Comparison of ENCODE assay signal across 1 cellular context in genomic region chr17:27446569-27447301, GRCh38.
A peak's percentile ranks its signal among the peaks of the same experiment; 100 is the strongest.
TF ChIP-seq lines count a peak whose summit lies in the region.

No MANE protein-coding gene starts in this region.

TF ChIP-seq in K562, 482 proteins besides CTCF, POLR2A, EP300 and RAD21 (continued from another document and continues in another):
- TF ChIP-seq ZNF592 (IDR thresholded peaks at IDR 0.05) = peak; percentile 83
- TF ChIP-seq ZNF408 (CRISPR knock-in tag; IDR thresholded peaks at IDR 0.05; ENCODE audit: low read depth) = no peak
- TF ChIP-seq SUPT5H (IDR thresholded peaks at IDR 0.05) = no peak
- TF ChIP-seq NFE2L1 (tag; IDR thresholded peaks at IDR 0.05; ENCODE audit: borderline replicate concordance, low read depth) = no peak
- TF ChIP-seq MAFK (IDR thresholded peaks at IDR 0.05; ENCODE audit: low read length) = peak; percentile 68; the same call in 1 of the 2 replicates
- no peak for TF ChIP-seq SNAPC5 (CRISPR knock-in tag; IDR thresholded peaks at IDR 0.05)
- TF ChIP-seq PCBP2 (IDR thresholded peaks at IDR 0.05; ENCODE audit: low read depth, low read length, poor library complexity, severe bottlenecking) = no peak
- no peak for TF ChIP-seq KLF1 (tag; IDR thresholded peaks at IDR 0.05)
- TF ChIP-seq ATF4 (CRISPR knock-in tag; IDR thresholded peaks at IDR 0.05) = 0 out of 2 replicates have a peak, but pooled peaks have one; percentile 31
- no peak for TF ChIP-seq ARID2 (IDR thresholded peaks at IDR 0.05)
- peak; percentile 83 for TF ChIP-seq JUN (IDR thresholded peaks at IDR 0.05; ENCODE audit: borderline replicate concordance, low read depth, low read length)
- TF ChIP-seq JUN (CRISPR knock-in tag; IDR thresholded peaks at IDR 0.05; ENCODE audit: borderline replicate concordance) = no peak
- peak; percentile 20 for TF ChIP-seq CXXC5 (CRISPR knock-in tag; IDR thresholded peaks at IDR 0.05)
- TF ChIP-seq ZNF778 (CRISPR knock-in tag; IDR thresholded peaks at IDR 0.05) = no peak
- peak in 1 of 2 experiments; percentile 98; a peak in 2 of 4 replicates for TF ChIP-seq RCOR1 (IDR thresholded peaks at IDR 0.05; ENCODE audit: borderline replicate concordance in 1 of 2, low read depth in 2 of 2, low read length in 2 of 2)
- no peak for TF ChIP-seq AFF4 (CRISPR knock-in tag; IDR thresholded peaks at IDR 0.05)
- TF ChIP-seq ZSCAN29 (IDR thresholded peaks at IDR 0.05) = no peak
- peak; percentile 54; the same call in 1 of the 2 replicates for TF ChIP-seq ZNF766 (CRISPR knock-in tag; conservative IDR thresholded peaks at IDR 0.05)
- TF ChIP-seq ZNF133 (CRISPR knock-in tag; IDR thresholded peaks at IDR 0.05) = no peak
- no peak for TF ChIP-seq E2F1 (CRISPR knock-in tag; IDR thresholded peaks at IDR 0.05)
- peak; percentile 65; the same call in 1 of the 2 replicates for TF ChIP-seq MAFF (IDR thresholded peaks at IDR 0.05; ENCODE audit: low read length)
- no peak for TF ChIP-seq ZNF398 (CRISPR knock-in tag; IDR thresholded peaks at IDR 0.05)
- TF ChIP-seq ZNF444 (CRISPR knock-in tag; IDR thresholded peaks at IDR 0.05) = no peak
- TF ChIP-seq EP400 (IDR thresholded peaks at IDR 0.05) = peak; percentile 70; the same call in 1 of the 2 replicates
- peak; percentile 77 for TF ChIP-seq CCNT2 (IDR thresholded peaks at IDR 0.05; ENCODE audit: borderline replicate concordance, extremely low read depth, insufficient read length, low read depth, low read length)
- TF ChIP-seq FOS (IDR thresholded peaks at IDR 0.05; ENCODE audit: extremely low read depth, insufficient read length) = peak; percentile 51
- peak; percentile 66; the same call in 1 of the 2 replicates for TF ChIP-seq ZEB2 (IDR thresholded peaks at IDR 0.05)
- no peak; the same call in 1 of the 2 replicates for TF ChIP-seq ZNF263 (CRISPR knock-in tag; IDR thresholded peaks at IDR 0.05; ENCODE audit: borderline replicate concordance)
- no peak for TF ChIP-seq TCF7L2 (IDR thresholded peaks at IDR 0.05; ENCODE audit: low read depth, low read length)
- TF ChIP-seq ZFP1 (CRISPR knock-in tag; IDR thresholded peaks at IDR 0.05) = no peak
- TF ChIP-seq MAZ (CRISPR knock-in tag; conservative IDR thresholded peaks at IDR 0.05 in 1 of 2, IDR thresholded peaks at IDR 0.05 in 1 of 2) = peak; percentile 22 to 80; a peak in 2 of 4 replicates
- no peak for TF ChIP-seq USF1 (CRISPR knock-in tag; IDR thresholded peaks at IDR 0.05)
- no peak for TF ChIP-seq ZNF12 (CRISPR knock-in tag; IDR thresholded peaks at IDR 0.05)
- TF ChIP-seq MEF2D (tag; conservative IDR thresholded peaks at IDR 0.05; ENCODE audit: low read depth) = no peak
- TF ChIP-seq ARNT (IDR thresholded peaks at IDR 0.05) = peak; percentile 61 to 71; a peak in 3 of 4 replicates
- TF ChIP-seq PKNOX1 (IDR thresholded peaks at IDR 0.05) = peak; percentile 88
- TF ChIP-seq NCOA6 (IDR thresholded peaks at IDR 0.05) = no peak
- no peak for TF ChIP-seq DEAF1 (CRISPR knock-in tag; IDR thresholded peaks at IDR 0.05)
- no peak for TF ChIP-seq FIP1L1 (IDR thresholded peaks at IDR 0.05; ENCODE audit: low read depth, low read length, poor library complexity, severe bottlenecking)
- 0 out of 2 replicates have a peak, but pooled peaks have one; percentile 8 for TF ChIP-seq EGR1 (conservative IDR thresholded peaks at IDR 0.05)
- TF ChIP-seq PHB (CRISPR knock-in tag; IDR thresholded peaks at IDR 0.05) = no peak
- no peak for TF ChIP-seq ZNF436 (CRISPR knock-in tag; IDR thresholded peaks at IDR 0.05)
- no peak for TF ChIP-seq XRCC4 (IDR thresholded peaks at IDR 0.05; ENCODE audit: extremely low read depth, insufficient read depth, insufficient read length)
- TF ChIP-seq RBM22 (IDR thresholded peaks at IDR 0.05; ENCODE audit: low read depth, low read length, poor library complexity, severe bottlenecking) = no peak
- TF ChIP-seq NCOA2 (IDR thresholded peaks at IDR 0.05; ENCODE audit: partially characterized antibody in 2 of 2) = no peak
- peak; percentile 83 for TF ChIP-seq STAT5A (IDR thresholded peaks at IDR 0.05; ENCODE audit: borderline replicate concordance, low read length)
- TF ChIP-seq JUND (IDR thresholded peaks at IDR 0.05; ENCODE audit: borderline replicate concordance, low read depth, low read length) = peak; percentile 95
- TF ChIP-seq JUND (tag; IDR thresholded peaks at IDR 0.05; ENCODE audit: borderline replicate concordance, low read depth, low read length) = peak; percentile 94
- no peak for TF ChIP-seq SIX5 (IDR thresholded peaks at IDR 0.05; ENCODE audit: borderline replicate concordance in 1 of 2, insufficient read depth in 1 of 2, low read depth in 1 of 2, low read length in 2 of 2)
- peak; percentile 73; the same call in 1 of the 2 replicates for TF ChIP-seq CTBP1 (IDR thresholded peaks at IDR 0.05; ENCODE audit: borderline replicate concordance)
- no peak for TF ChIP-seq ZNF830 (CRISPR knock-in tag; IDR thresholded peaks at IDR 0.05)
- TF ChIP-seq ZFPM2 (CRISPR knock-in tag; IDR thresholded peaks at IDR 0.05) = no peak
- 0 out of 2 replicates have a peak, but pooled peaks have one; percentile 25 for TF ChIP-seq ZNF197 (CRISPR knock-in tag; IDR thresholded peaks at IDR 0.05; ENCODE audit: low read depth)
- TF ChIP-seq ZC3H4 (CRISPR knock-in tag; IDR thresholded peaks at IDR 0.05; ENCODE audit: borderline replicate concordance) = no peak
- peak; percentile 55; the same call in 1 of the 2 replicates for TF ChIP-seq MBD2 (IDR thresholded peaks at IDR 0.05; ENCODE audit: borderline replicate concordance, low read depth)
- TF ChIP-seq HDAC3 (IDR thresholded peaks at IDR 0.05; ENCODE audit: borderline replicate concordance, partially characterized antibody) = no peak
- TF ChIP-seq SRSF3 (IDR thresholded peaks at IDR 0.05; ENCODE audit: insufficient read depth, low read length) = no peak
